13 cellular contexts compared by ENCODE assay signal in the genomic region with DNA sequence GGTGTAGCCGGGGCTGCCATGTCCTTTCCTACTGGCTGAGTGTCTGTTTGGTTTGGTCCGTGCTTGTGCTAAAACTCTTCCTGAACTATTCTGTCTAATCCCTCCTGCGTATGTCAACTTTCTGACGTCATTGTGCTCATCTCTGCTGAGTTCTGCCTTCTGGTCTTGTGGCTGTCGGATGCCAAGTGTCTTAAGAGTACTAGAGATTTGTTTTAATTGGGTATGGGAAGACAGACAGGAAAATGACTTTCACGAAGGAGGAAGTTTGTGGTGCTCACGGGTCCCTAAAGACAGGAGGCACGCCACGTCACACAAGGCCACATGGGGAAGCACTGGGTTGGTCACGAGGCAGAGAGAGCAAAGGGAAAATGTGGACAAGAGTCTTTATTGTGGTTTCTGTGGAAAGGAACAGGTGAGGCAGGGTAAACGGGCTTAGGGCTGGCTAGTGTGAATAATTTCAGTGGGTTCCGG. TPM values are rescaled to one million over a fixed set of nuclear protein-coding genes. Genes with fewer than 3 reads are reported as not detected.
DNase-seq lines count a peak whose midpoint lies in the region; ATAC-seq and TF ChIP-seq lines count a peak whose summit lies in the region.
"Had no signal": no experiment of that assay in that cellular context is flagged by ENCODE, and none has a peak within 500 bp of the region (broad histone marks: within the 10 kb centered on the region; RNA-seq: fewer than 3 reads in every experiment).

No MANE protein-coding gene starts in this region.

- in situ Hi-C loops in GM13977 (cut with MboI; ENCODE audit: low pct_unique_long_range_greater_than_20kb, low sequenced_read_pairs, unreplicated experiment), result no loop called here

- WGBS in aorta, 2 donors, result 86 to 87% methylated on average over 12 of the region's 12 CpGs
- WGBS in prostate gland, result 79% methylated on average over 12 of the region's 12 CpGs

- no peak overlapping the region for H3K27ac ChIP-seq in lower lobe of right lung
- H3K27ac ChIP-seq in aorta (ENCODE audit: low read depth in 1 of 2, low read length in 2 of 2), result no peak overlapping the region
- no peak overlapping the region for H3K27ac ChIP-seq in prostate gland
- H3K27ac ChIP-seq: spleen had no signal

- H3K36me3 Mint-ChIP-seq in T-helper 17 cell (ENCODE audit: low read depth), result no peaks in the 10 kb centered on the region

- H3K4me3 ChIP-seq in lower lobe of right lung, result no peak overlapping the region
- no peak overlapping the region for H3K4me3 ChIP-seq in aorta (ENCODE audit: low read length in 2 of 2)
- H3K4me3 ChIP-seq in prostate gland, result no peak overlapping the region
- H3K4me3 ChIP-seq: spleen had no signal

- ATAC-seq in Right ventricle myocardium superior (ENCODE audit: poor library complexity), result no peak
- no peak for ATAC-seq in Right ventricle myocardium inferior
- ATAC-seq in T-helper 17 cell, result peak; percentile 83
- ATAC-seq in lower lobe of right lung, result peak; percentile 32 to 55
- no peak for ATAC-seq in aorta (ENCODE audit: low FRiP score)

- no peaks in the 10 kb centered on the region for H3K4me1 Mint-ChIP-seq in T-helper 17 cell

- H3K27ac Mint-ChIP-seq in T-helper 17 cell, result no peak overlapping the region

- DNase-seq in Right ventricle myocardium superior (peak; percentile 64), Right ventricle myocardium inferior (ENCODE audit: missing footprints) (no peak), T-helper 17 cell (no peak), lower lobe of right lung (peak; percentile 72), aorta (peak; percentile 62 to 88), D341Med (ENCODE audit: low spot score) (no peak), prostate gland (ENCODE audit: low spot score) (no peak), GM13977 (ENCODE audit: low spot score) (no peak)
- DNase-seq: H7, NCI-H526, spleen had no signal

- no peaks in the 10 kb centered on the region for H3K27me3 Mint-ChIP-seq in T-helper 17 cell

- no peak overlapping the region for H3K4me3 Mint-ChIP-seq in T-helper 17 cell

- TF ChIP-seq POLR2A in prostate gland (IDR thresholded peaks at IDR 0.05), result no peak

- H3K4me1 ChIP-seq in lower lobe of right lung, result peaks cover 17% of the 10 kb centered on the region
- H3K4me1 ChIP-seq in aorta (ENCODE audit: control insufficient read depth in 1 of 2, insufficient read depth in 2 of 2, low read length in 2 of 2), result peaks cover 0 to 5% of the 10 kb centered on the region in 2 donors
- no peaks in the 10 kb centered on the region for H3K4me1 ChIP-seq in prostate gland (replicated peaks)

- intact Hi-C loops in Right ventricle myocardium superior (cut with DNase I) (no loop called here), Right ventricle myocardium inferior (cut with DNase I) (no loop called here), lower lobe of right lung (cut with DNase I) (no loop called here), aorta (cut with DNase I) (no loop called here), prostate gland (cut with DNase I) (no loop called here)

- no peaks in the 10 kb centered on the region for H3K36me3 ChIP-seq in lower lobe of right lung
- no peaks in the 10 kb centered on the region for H3K36me3 ChIP-seq in aorta (ENCODE audit: control insufficient read depth in 1 of 2, insufficient read depth in 2 of 2, low read length in 1 of 2)
- no peaks in the 10 kb centered on the region for H3K36me3 ChIP-seq in prostate gland
- H3K36me3 ChIP-seq: spleen had no signal

- no peaks in the 10 kb centered on the region for H3K9me3 ChIP-seq in T-helper 17 cell (ENCODE audit: control insufficient read depth, low read length, poor library complexity, severe bottlenecking)
- H3K9me3 ChIP-seq in lower lobe of right lung, result no peaks in the 10 kb centered on the region
- H3K9me3 ChIP-seq in aorta (ENCODE audit: control insufficient read depth, low read length), result no peaks in the 10 kb centered on the region
- H3K9me3 ChIP-seq in prostate gland, result no peaks in the 10 kb centered on the region
- H3K9me3 ChIP-seq: spleen had no signal

- no peaks in the 10 kb centered on the region for H3K27me3 ChIP-seq in lower lobe of right lung (ENCODE audit: low read depth)
- no peaks in the 10 kb centered on the region for H3K27me3 ChIP-seq in aorta (ENCODE audit: control insufficient read depth in 1 of 2, insufficient read depth in 2 of 2, low read length in 1 of 2)
- H3K27me3 ChIP-seq in prostate gland (replicated peaks; ENCODE audit: insufficient read depth), result no peaks in the 10 kb centered on the region

- TF ChIP-seq CTCF in lower lobe of right lung (IDR thresholded peaks at IDR 0.05) (no peak), prostate gland (IDR thresholded peaks at IDR 0.05) (no peak), GM13977 (IDR thresholded peaks at IDR 0.05; ENCODE audit: extremely low read depth, insufficient read depth, missing control alignments) (no peak)

RNA-seq across cellular contexts. Expression of a gene that starts 31.9 kb away (rescaled TPM):
- 0.19 TPM for total RNA-seq in Right ventricle myocardium superior
- total RNA-seq in Right ventricle myocardium inferior, result not detected
- total RNA-seq in T-helper 17 cell, result not detected
- not detected for total RNA-seq in lower lobe of right lung
- total RNA-seq in aorta, result not detected
- polyA plus RNA-seq in aorta, result not detected
- under 1 TPM in 1 of 2 donors, not detected in 1; 0.34 TPM for total RNA-seq in prostate gland
- total RNA-seq: H7; MCF 10A; spleen; T-helper 2 cell treated with Interferon-gamma antibody and Interleukin-4, amounts not matched to agents 100 ng/mL and 5 ng/mL, for 36 hours had no signal
- polyA plus RNA-seq: spleen had no signal

RNA-seq across cellular contexts. Expression of a gene that starts 44.6 kb away (rescaled TPM):
- total RNA-seq in Right ventricle myocardium superior (62.4 TPM), Right ventricle myocardium inferior (64.6 TPM), T-helper 17 cell (10 to 100 TPM; 86.7 to 99.8 TPM), lower lobe of right lung (52.7 TPM), aorta (10 to 100 TPM; 32.8 to 54.0 TPM), prostate gland (10 to 100 TPM; 18.2 to 57.1 TPM)
- 10 to 100 TPM in 1 of 2 donors, 1 to 10 TPM in 1; 4.4 to 13.3 TPM for polyA plus RNA-seq in aorta

Comparison
In these comparisons a context has a peak if more than half of its experiments do, and no peak if none do; other contexts are left out.
1. DNase-seq: peak in Right ventricle myocardium superior (single experiment), lower lobe of right lung (single experiment) and aorta (2 of 2); none in Right ventricle myocardium inferior (single experiment), T-helper 17 cell (0 of 3), D341Med (single experiment), prostate gland (single experiment) and GM13977 (single experiment).
2. ATAC-seq: peak in T-helper 17 cell (single experiment) and lower lobe of right lung (2 of 2); none in Right ventricle myocardium superior (single experiment), Right ventricle myocardium inferior (single experiment) and aorta (single experiment).